17 cellular contexts compared by ENCODE assay signal in the genomic region with DNA sequence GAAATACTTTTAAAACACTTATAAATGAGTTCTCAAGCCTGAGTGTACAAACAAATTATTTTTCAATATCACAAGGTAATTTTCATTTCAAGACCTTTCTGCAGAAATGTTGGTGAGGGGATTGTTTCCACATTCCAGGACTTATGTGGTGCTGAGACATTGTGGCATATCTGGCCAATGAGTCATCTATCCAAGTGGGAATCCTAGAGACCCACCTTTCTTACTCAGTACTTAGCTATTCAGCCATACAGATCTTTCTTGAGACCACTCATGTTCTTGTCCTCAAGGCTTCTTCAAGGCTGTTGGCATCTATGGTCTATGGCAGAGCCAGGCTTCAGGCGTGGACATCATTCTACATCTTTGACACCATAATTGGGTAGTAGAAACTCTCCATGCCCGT.
DNase-seq lines count a peak whose midpoint lies in the region; ATAC-seq, FAIRE-seq and TF ChIP-seq lines count a peak whose summit lies in the region.
"Had no signal": no experiment of that assay in that cellular context is flagged by ENCODE, and none has a peak within 500 bp of the region (broad histone marks: within the 10 kb centered on the region; RNA-seq: fewer than 3 reads in every experiment).

No MANE protein-coding gene starts in this region.

- CTCF ChIA-PET in endothelial cell of umbilical vein (lab: Charles Lee): no interaction called here
- CTCF ChIA-PET in activated CD4-positive, alpha-beta memory T cell treated with anti-CD3 and anti-CD28 coated beads, Interleukin-2, amount 10 ng/mL, durations not matched to agents 7 days and 5 days (lab: Charles Lee): no interaction called here

- H3K9ac ChIP-seq in endothelial cell of umbilical vein (replicated peaks; ENCODE audit: extremely low read depth, insufficient read depth, low read length): no peak overlapping the region

- POLR2A ChIA-PET in endothelial cell of umbilical vein (lab: Charles Lee): no interaction called here
- POLR2A ChIA-PET in activated CD4-positive, alpha-beta memory T cell treated with anti-CD3 and anti-CD28 coated beads, Interleukin-2, amount 10 ng/mL, durations not matched to agents 7 days and 5 days (lab: Charles Lee): no interaction called here

- peak overlapping the region; percentile 75 for H3K27ac Mint-ChIP-seq in nephron progenitor cell
- no peak overlapping the region for H3K27ac Mint-ChIP-seq in activated CD4-positive, alpha-beta memory T cell treated with anti-CD3 and anti-CD28 coated beads, Interleukin-2, amount 10 ng/mL, durations not matched to agents 7 days and 5 days

- H3K79me2 ChIP-seq in endothelial cell of umbilical vein (ENCODE audit: control insufficient read depth, insufficient read depth, low read length): no peaks in the 10 kb centered on the region
- H3K79me2 ChIP-seq: hepatocyte had no signal

- no peak for TF ChIP-seq POLR2A in endothelial cell of umbilical vein (IDR thresholded peaks at IDR 0.05; ENCODE audit: low read depth, low read length)

- no peaks in the 10 kb centered on the region for H3K9me1 ChIP-seq in endothelial cell of umbilical vein (replicated peaks; ENCODE audit: control insufficient read depth, extremely low read depth, insufficient read depth, low read length)

- FAIRE-seq in RCC 7860 (lab: Jason Lieb, UNC) (peak; percentile 76), endothelial cell of umbilical vein (lab: Jason Lieb, UNC) (peak; percentile 48)
- FAIRE-seq: pancreas had no signal

- H2AFZ ChIP-seq in endothelial cell of umbilical vein (ENCODE audit: low read depth, low read length): peak overlapping the region; percentile 29
- H2AFZ ChIP-seq: hepatocyte had no signal

- dilution Hi-C loops in endothelial cell of umbilical vein (cut with MboI; ENCODE audit: extremely low pct_ligation_motif_present, low sequenced_read_pairs): no loop called here

- H3K4me1 ChIP-seq in endothelial cell of umbilical vein (ENCODE audit: control insufficient read depth, extremely low read depth, insufficient read depth, low read length): peaks cover 22% of the 10 kb centered on the region
- H3K4me1 ChIP-seq: pancreas, Peyer's patch, tibial artery had no signal

- H3K27me3 ChIP-seq in endothelial cell of umbilical vein (ENCODE audit: control insufficient read depth in 2 of 2, insufficient read depth in 2 of 2, low read length in 2 of 2): no peaks in the 10 kb centered on the region
- H3K27me3 ChIP-seq: hepatocyte, pancreas, Peyer's patch, tibial artery had no signal

- H3K9me3 ChIP-seq in endothelial cell of umbilical vein (replicated peaks; ENCODE audit: control insufficient read depth, insufficient read depth, low read length): no peaks in the 10 kb centered on the region
- H3K9me3 ChIP-seq: pancreas, Peyer's patch had no signal

- H3K36me3 Mint-ChIP-seq in nephron progenitor cell (ENCODE audit: low read depth): peaks cover 20% of the 10 kb centered on the region
- H3K36me3 Mint-ChIP-seq in activated CD4-positive, alpha-beta memory T cell treated with anti-CD3 and anti-CD28 coated beads, Interleukin-2, amount 10 ng/mL, durations not matched to agents 7 days and 5 days (ENCODE audit: low read depth): no peaks in the 10 kb centered on the region

- BruUV-seq in endothelial cell of umbilical vein (replicated peaks; lab: Mats Ljungman, UMichigan): no TSS peak

- no peak for ATAC-seq in HG02885 (IDR thresholded peaks at IDR 0.05; ENCODE audit: poor library complexity, unreplicated experiment)
- ATAC-seq: pancreas had no signal

- H3K4me3 ChIP-seq in endothelial cell of umbilical vein (replicated peaks in 1 of 3; ENCODE audit: insufficient read depth in 1 of 3, low read depth in 1 of 3, low read length in 3 of 3): no peak overlapping the region
- H3K4me3 ChIP-seq: hepatocyte, pancreas, Peyer's patch, tibial artery had no signal

- intact Hi-C loops in endothelial cell of umbilical vein (cut with micrococcal nuclease): no loop called here

- H3K27ac ChIP-seq in endothelial cell of umbilical vein (ENCODE audit: insufficient read depth, low read depth, low read length): no peak overlapping the region
- H3K27ac ChIP-seq: pancreas, Peyer's patch, tibial artery had no signal

- H3K36me3 ChIP-seq in endothelial cell of umbilical vein (ENCODE audit: control insufficient read depth in 2 of 2, extremely low read depth in 1 of 2, insufficient read depth in 2 of 2, low read length in 2 of 2): no peaks in the 10 kb centered on the region
- H3K36me3 ChIP-seq: pancreas, Peyer's patch, tibial artery had no signal

- no peak for TF ChIP-seq CTCF in endothelial cell of umbilical vein (IDR thresholded peaks at IDR 0.05; ENCODE audit: extremely low read depth in 1 of 2, insufficient read depth in 1 of 2, low read depth in 1 of 2, low read length in 2 of 2)
- TF ChIP-seq CTCF in nephron progenitor cell (IDR thresholded peaks at IDR 0.05): no peak

- H4K20me1 ChIP-seq in endothelial cell of umbilical vein (replicated peaks; ENCODE audit: control insufficient read depth, extremely low read depth, insufficient read depth, low read length): no peaks in the 10 kb centered on the region

- peaks cover 27% of the 10 kb centered on the region for H3K9me3 Mint-ChIP-seq in nephron progenitor cell
- peaks cover 17% of the 10 kb centered on the region for H3K9me3 Mint-ChIP-seq in activated CD4-positive, alpha-beta memory T cell treated with anti-CD3 and anti-CD28 coated beads, Interleukin-2, amount 10 ng/mL, durations not matched to agents 7 days and 5 days

- H3K4me2 ChIP-seq in endothelial cell of umbilical vein (ENCODE audit: insufficient read depth, low read length): peak overlapping the region; percentile 36
- H3K4me2 ChIP-seq: hepatocyte had no signal

- peaks cover 4% of the 10 kb centered on the region for H3K27me3 Mint-ChIP-seq in nephron progenitor cell (ENCODE audit: low read depth, poor library complexity)
- no peaks in the 10 kb centered on the region for H3K27me3 Mint-ChIP-seq in activated CD4-positive, alpha-beta memory T cell treated with anti-CD3 and anti-CD28 coated beads, Interleukin-2, amount 10 ng/mL, durations not matched to agents 7 days and 5 days

- DNase-seq in EH (ENCODE audit: low read depth) (peak; percentile 50), RCC 7860 (ENCODE audit: low spot score) (peak; percentile 85), endothelial cell of umbilical vein (ENCODE audit: low read depth, low spot score) (peak; percentile 33), nephron progenitor cell (no peak), OCI-M1 (lab: John Stamatoyannopoulos, UW) (no peak), hypothalamus (lab: John Stamatoyannopoulos, UW) (no peak)
- no peak for DNase-seq in activated CD4-positive, alpha-beta memory T cell treated with anti-CD3 and anti-CD28 coated beads, Interleukin-2, amount 10 ng/mL, durations not matched to agents 7 days and 5 days
- DNase-seq: activated CD4-positive, alpha-beta T cell treated with anti-CD3 and anti-CD28 coated beads, Interleukin-2, amount 50 U/mL, for 1 hour; caudate nucleus; KG1; NCI-H1694 treated with DMSO at 0.1 percent for 48 hours; NCI-H526; pancreas; Peyer's patch; tibial artery had no signal

- H3K4me3 Mint-ChIP-seq in nephron progenitor cell: no peak overlapping the region
- no peak overlapping the region for H3K4me3 Mint-ChIP-seq in activated CD4-positive, alpha-beta memory T cell treated with anti-CD3 and anti-CD28 coated beads, Interleukin-2, amount 10 ng/mL, durations not matched to agents 7 days and 5 days

- peaks cover 51% of the 10 kb centered on the region for H3K4me1 Mint-ChIP-seq in nephron progenitor cell
- H3K4me1 Mint-ChIP-seq in activated CD4-positive, alpha-beta memory T cell treated with anti-CD3 and anti-CD28 coated beads, Interleukin-2, amount 10 ng/mL, durations not matched to agents 7 days and 5 days: no peaks in the 10 kb centered on the region

TF ChIP-seq in endothelial cell of umbilical vein, 7 proteins besides CTCF, POLR2A, EP300 and RAD21:
- TF ChIP-seq EZH2 (IDR thresholded peaks at IDR 0.05; ENCODE audit: borderline replicate concordance, low read depth, low read length, severe bottlenecking): no peak
- peak; percentile 83 for TF ChIP-seq FOS (IDR thresholded peaks at IDR 0.05; ENCODE audit: borderline replicate concordance, insufficient read depth, low read length)
- TF ChIP-seq JUN (IDR thresholded peaks at IDR 0.05; ENCODE audit: borderline replicate concordance, insufficient read depth, insufficient read length, low read depth): peak; percentile 63
- TF ChIP-seq POLR2AphosphoS5 (IDR thresholded peaks at IDR 0.05; ENCODE audit: insufficient read depth, low read depth, low read length): no peak
- TF ChIP-seq, protein P1, sequence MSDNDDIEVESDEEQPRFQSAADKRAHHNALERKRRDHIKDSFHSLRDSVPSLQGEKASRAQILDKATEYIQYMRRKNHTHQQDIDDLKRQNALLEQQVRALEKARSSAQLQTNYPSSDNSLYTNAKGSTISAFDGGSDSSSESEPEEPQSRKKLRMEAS (IDR thresholded peaks at IDR 0.05; ENCODE audit: insufficient read depth, insufficient read length): no peak

Comparison
In these comparisons a context has a peak if more than half of its experiments do, and no peak if none do; other contexts are left out.
1. DNase-seq: peak in EH (single experiment), RCC 7860 (single experiment) and endothelial cell of umbilical vein (single experiment); none in nephron progenitor cell (single experiment), OCI-M1 (single experiment), activated CD4-positive, alpha-beta memory T cell treated with anti-CD3 and anti-CD28 coated beads, Interleukin-2, amount 10 ng/mL, durations not matched to agents 7 days and 5 days (single experiment) and hypothalamus (0 of 51).